In genomic region chr6:45645302-45645701, GRCh38 we compare ENCODE assay signal across 25 cellular contexts.
DNase-seq lines count a peak whose midpoint lies in the region; ATAC-seq and TF ChIP-seq lines count a peak whose summit lies in the region.
"Had no signal": no experiment of that assay in that cellular context is flagged by ENCODE, and none has a peak within 500 bp of the region (broad histone marks: within the 10 kb centered on the region; RNA-seq: fewer than 3 reads in every experiment).

No MANE protein-coding gene starts in this region.

- peaks cover 0 to 29% (median 12%) of the 10 kb centered on the region in 4 donors for H3K4me1 Mint-ChIP-seq in CD4-positive, CD25-positive, alpha-beta regulatory T cell
- H3K4me1 Mint-ChIP-seq in GM23338 = peaks cover 33% of the 10 kb centered on the region

- H3K36me3 Mint-ChIP-seq in CD4-positive, CD25-positive, alpha-beta regulatory T cell = peaks cover 5% of the 10 kb centered on the region
- no peaks in the 10 kb centered on the region for H3K36me3 Mint-ChIP-seq in GM23338 (ENCODE audit: low read depth)
- H3K36me3 Mint-ChIP-seq: activated naive CD4-positive, alpha-beta T cell treated with anti-CD3 and anti-CD28 coated beads, Interleukin-2, amount 10 ng/mL, durations not matched to agents 7 days and 5 days; CD8-positive, alpha-beta T cell had no signal

- no peak overlapping the region for H3K9ac ChIP-seq in OCI-LY3 (ENCODE audit: low read length)
- H3K9ac ChIP-seq: parathyroid adenoma had no signal

- H3K27ac Mint-ChIP-seq in CD4-positive, CD25-positive, alpha-beta regulatory T cell = peak overlapping the region in 2 of 3 donors; percentile 69 to 71
- no peak overlapping the region for H3K27ac Mint-ChIP-seq in GM23338
- H3K27ac Mint-ChIP-seq: activated naive CD4-positive, alpha-beta T cell treated with anti-CD3 and anti-CD28 coated beads, Interleukin-2, amount 10 ng/mL, durations not matched to agents 7 days and 5 days; CD8-positive, alpha-beta T cell had no signal

- H3F3A ChIP-seq in GM23338 (replicated peaks; ENCODE audit: low read depth) = no peaks in the 10 kb centered on the region

- H3K4me1 ChIP-seq in CD4-positive, CD25-positive, alpha-beta regulatory T cell (ENCODE audit: control insufficient read depth, insufficient read depth, low read length, poor library complexity, severe bottlenecking) = peaks cover 5% of the 10 kb centered on the region
- H3K4me1 ChIP-seq in GM23338 (ENCODE audit: insufficient read depth) = peaks cover 13% of the 10 kb centered on the region; the same call in 1 of the 2 replicates
- peaks cover 12% of the 10 kb centered on the region for H3K4me1 ChIP-seq in OCI-LY3 (ENCODE audit: low read length)
- H3K4me1 ChIP-seq in lower lobe of right lung = no peaks in the 10 kb centered on the region
- H3K4me1 ChIP-seq: body of pancreas, parathyroid adenoma had no signal

- H3K27me3 Mint-ChIP-seq in CD4-positive, CD25-positive, alpha-beta regulatory T cell = no peaks in the 10 kb centered on the region
- H3K27me3 Mint-ChIP-seq in GM23338 (ENCODE audit: insufficient read depth, low read depth, poor library complexity) = peaks cover 21% of the 10 kb centered on the region

- no peaks in the 10 kb centered on the region for H3K9me3 ChIP-seq in CD4-positive, CD25-positive, alpha-beta regulatory T cell (ENCODE audit: control insufficient read depth in 2 of 2, low read length in 2 of 2)
- H3K9me3 ChIP-seq in OCI-LY3 (ENCODE audit: insufficient read depth, low read length) (no peaks in the 10 kb centered on the region), lower lobe of right lung (no peaks in the 10 kb centered on the region)
- H3K9me3 ChIP-seq: body of pancreas had no signal

- H3K27me3 ChIP-seq in CD4-positive, CD25-positive, alpha-beta regulatory T cell (ENCODE audit: control insufficient read depth, insufficient read depth, low read length) = no peaks in the 10 kb centered on the region
- H3K27me3 ChIP-seq in GM23338 (ENCODE audit: insufficient read depth) (no peaks in the 10 kb centered on the region; the same call in 1 of the 2 replicates), OCI-LY3 (ENCODE audit: low read depth, low read length) (peaks cover 15% of the 10 kb centered on the region), lower lobe of right lung (ENCODE audit: low read depth) (peaks cover 3% of the 10 kb centered on the region)
- H3K27me3 ChIP-seq: body of pancreas had no signal

- H3K4me3 Mint-ChIP-seq in CD4-positive, CD25-positive, alpha-beta regulatory T cell = no peak overlapping the region
- no peak overlapping the region for H3K4me3 Mint-ChIP-seq in GM23338
- H3K4me3 Mint-ChIP-seq: activated naive CD4-positive, alpha-beta T cell treated with anti-CD3 and anti-CD28 coated beads, Interleukin-2, amount 10 ng/mL, durations not matched to agents 7 days and 5 days; CD8-positive, alpha-beta T cell had no signal

- H4K20me1 ChIP-seq in GM23338 (replicated peaks; ENCODE audit: insufficient read depth) (no peaks in the 10 kb centered on the region), OCI-LY3 (ENCODE audit: insufficient read depth, low read length) (no peaks in the 10 kb centered on the region)

- no peak for DNase-seq in CD4-positive, CD25-positive, alpha-beta regulatory T cell
- DNase-seq in GM23338 (ENCODE audit: low spot score) (no peak), lower lobe of right lung (no peak), posterior vena cava (ENCODE audit: low spot score) (no peak)
- DNase-seq in stimulated activated CD4-positive, alpha-beta T cell treated with anti-CD3 and anti-CD28 coated beads, Interleukin-12 subunit alpha, Interleukin-12 subunit beta, amount 100 ng/mL, for 4 hours = no peak
- DNase-seq: activated naive CD4-positive, alpha-beta T cell treated with anti-CD3 and anti-CD28 coated beads, Interleukin-2, amount 10 ng/mL, durations not matched to agents 7 days and 5 days; body of pancreas; CD8-positive, alpha-beta T cell; DMS79 treated with DMSO at 0.1 percent for 48 hours; GOT3; Karpas-422; mammary epithelial cell; NCI-H1092; NCI-H2081; NCI-H524; SHP77 treated with DMSO at 0.1 percent for 48 hours; stimulated activated CD4-positive, alpha-beta T cell treated with anti-CD3 and anti-CD28 coated beads, Interleukin-1b, Interleukin-23, amount 100 ng/mL, for 48 hours; substantia nigra; WERI-Rb-1 had no signal

- no peak for ATAC-seq in CD4-positive, CD25-positive, alpha-beta regulatory T cell (ENCODE audit: low read depth in 2 of 2)
- ATAC-seq in GM18498 (IDR thresholded peaks at IDR 0.05; ENCODE audit: unreplicated experiment) (peak; percentile 55), GM23338 (no peak), lower lobe of right lung (no peak), GM21526 (IDR thresholded peaks at IDR 0.05; ENCODE audit: low FRiP score, unreplicated experiment) (no peak)
- ATAC-seq: body of pancreas; CD8-positive, alpha-beta T cell had no signal

- TF ChIP-seq CTCF in GM23338 (conservative IDR thresholded peaks at IDR 0.05; ENCODE audit: low read depth in 2 of 2) (no peak), OCI-LY3 (IDR thresholded peaks at IDR 0.05; ENCODE audit: low read depth, low read length) (no peak), lower lobe of right lung (IDR thresholded peaks at IDR 0.05) (no peak)

- intact Hi-C loops in lower lobe of right lung (cut with DNase I) = no loop called here
- intact Hi-C loops in posterior vena cava (cut with DNase I) = no loop called here

- H3K9me3 Mint-ChIP-seq in CD4-positive, CD25-positive, alpha-beta regulatory T cell = peaks cover 0 to 3% (median 0%) of the 10 kb centered on the region in 7 donors
- peaks cover 14% of the 10 kb centered on the region; the same call in 2 of the 3 replicates for H3K9me3 Mint-ChIP-seq in GM23338
- H3K9me3 Mint-ChIP-seq: activated naive CD4-positive, alpha-beta T cell treated with anti-CD3 and anti-CD28 coated beads, Interleukin-2, amount 10 ng/mL, durations not matched to agents 7 days and 5 days; CD8-positive, alpha-beta T cell had no signal

- no peak overlapping the region for H3K4me3 ChIP-seq in CD4-positive, CD25-positive, alpha-beta regulatory T cell (ENCODE audit: low read depth, low read length)
- H3K4me3 ChIP-seq in GM23338 = no peak overlapping the region
- H3K4me3 ChIP-seq in OCI-LY3 (ENCODE audit: low read length) = no peak overlapping the region
- H3K4me3 ChIP-seq in lower lobe of right lung = no peak overlapping the region
- H3K4me3 ChIP-seq: body of pancreas, coronary artery, hepatocyte had no signal

- no peak overlapping the region for H2AFZ ChIP-seq in GM23338
- H2AFZ ChIP-seq in OCI-LY3 (ENCODE audit: low read depth, low read length) = 0 out of 2 replicates have a peak overlapping the region, but pooled peaks have one; percentile 19
- H2AFZ ChIP-seq: hepatocyte, parathyroid adenoma had no signal

- H3K4me2 ChIP-seq in GM23338 (peak overlapping the region; percentile 33; the same call in 1 of the 2 replicates), OCI-LY3 (ENCODE audit: low read length) (peak overlapping the region; percentile 45)
- H3K4me2 ChIP-seq: hepatocyte had no signal

- H3K9me2 ChIP-seq in GM23338 (ENCODE audit: insufficient read depth) = no peaks in the 10 kb centered on the region

- no peak overlapping the region for H3K27ac ChIP-seq in CD4-positive, CD25-positive, alpha-beta regulatory T cell (ENCODE audit: insufficient read depth, low read length, poor library complexity, severe bottlenecking)
- no peak overlapping the region for H3K27ac ChIP-seq in GM23338 (ENCODE audit: low read depth)
- H3K27ac ChIP-seq in OCI-LY3 (ENCODE audit: low read length) = no peak overlapping the region
- no peak overlapping the region for H3K27ac ChIP-seq in lower lobe of right lung
- H3K27ac ChIP-seq: body of pancreas, coronary artery, hepatocyte, parathyroid adenoma, WERI-Rb-1 had no signal

- no peaks in the 10 kb centered on the region for H3K36me3 ChIP-seq in CD4-positive, CD25-positive, alpha-beta regulatory T cell (ENCODE audit: control insufficient read depth, insufficient read depth, low read length)
- H3K36me3 ChIP-seq in GM23338 (ENCODE audit: insufficient read depth) = no peaks in the 10 kb centered on the region
- H3K36me3 ChIP-seq in OCI-LY3 (replicated peaks; ENCODE audit: low read depth, low read length) = no peaks in the 10 kb centered on the region
- H3K36me3 ChIP-seq in lower lobe of right lung = no peaks in the 10 kb centered on the region
- H3K36me3 ChIP-seq: WERI-Rb-1 had no signal

- H3K79me2 ChIP-seq in GM23338 (replicated peaks; ENCODE audit: insufficient read depth) (no peaks in the 10 kb centered on the region), OCI-LY3 (ENCODE audit: low read length) (no peaks in the 10 kb centered on the region)
- H3K79me2 ChIP-seq: hepatocyte, parathyroid adenoma had no signal

TF ChIP-seq in GM23338, 12 proteins besides CTCF, POLR2A, EP300 and RAD21 (continues in another document):
- TF ChIP-seq ZNF114 (CRISPR knock-in tag; IDR thresholded peaks at IDR 0.05) (no peak), EZH2 (IDR thresholded peaks at IDR 0.05; ENCODE audit: low read depth, unreplicated experiment) (no peak), JUNB (IDR thresholded peaks at IDR 0.05; ENCODE audit: unreplicated experiment) (no peak)
